Comparison of ENCODE assay signal across 22 cellular contexts in the genomic region with DNA sequence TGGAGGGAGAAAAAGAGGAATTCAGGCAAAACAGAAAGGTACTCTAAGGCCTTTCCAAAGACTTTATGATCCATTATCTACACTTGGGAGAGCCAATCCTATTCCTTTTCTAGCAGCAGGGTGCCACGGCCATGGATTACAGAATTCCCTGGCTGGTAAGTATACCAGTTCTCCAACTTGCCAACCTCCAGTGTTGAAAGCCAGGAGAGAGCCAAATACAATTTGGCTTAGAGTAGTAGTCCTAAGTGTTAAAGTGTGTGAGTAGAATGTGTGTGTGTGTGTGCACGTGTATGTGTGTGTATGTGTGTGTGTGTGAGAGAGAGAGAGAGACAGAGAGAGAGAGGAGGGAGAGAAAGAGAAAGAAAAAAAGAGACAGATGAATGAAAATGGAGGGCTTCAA.
"Had no signal": no experiment of that assay in that cellular context is flagged by ENCODE, and none has a peak within 500 bp of the region (broad histone marks: within the 10 kb centered on the region; RNA-seq: fewer than 3 reads in every experiment).

No MANE protein-coding gene starts in this region.

- ATAC-seq: foreskin keratinocyte; left lobe of liver; lower lobe of right lung; naive thymus-derived CD4-positive, alpha-beta T cell had no signal

- H3K36me3 ChIP-seq: lower lobe of right lung, neutrophil, sigmoid colon, uterus had no signal

- H3K4me1 ChIP-seq: foreskin keratinocyte, lower lobe of right lung, psoas muscle, sigmoid colon, uterus had no signal

- H3K27me3 Mint-ChIP-seq: naive thymus-derived CD4-positive, alpha-beta T cell had no signal

- H3K27ac ChIP-seq: coronary artery, foreskin keratinocyte, lower lobe of right lung, neutrophil, psoas muscle, sigmoid colon, skin epidermis, uterus had no signal

- H3K9me3 ChIP-seq: lower lobe of right lung, neutrophil, psoas muscle, sigmoid colon, uterus had no signal

- H3K4me1 Mint-ChIP-seq: endodermal cell, nephron progenitor cell had no signal

- H3K9me3 Mint-ChIP-seq: endodermal cell had no signal

- H3K27me3 ChIP-seq: foreskin keratinocyte, neutrophil, sigmoid colon, uterus had no signal

- H3K4me3 Mint-ChIP-seq: endodermal cell; naive thymus-derived CD4-positive, alpha-beta T cell; nephron progenitor cell had no signal

- H3K4me3 ChIP-seq: coronary artery, lower lobe of right lung, psoas muscle, sigmoid colon, skin epidermis, uterus had no signal

- DNase-seq: effector CD4-positive, alpha-beta T cell; endodermal cell; erythroblast; foreskin keratinocyte; head of caudate nucleus; hypothalamus; kidney glomerular epithelial cell; lower lobe of right lung; mesenchymal stem cell; naive thymus-derived CD4-positive, alpha-beta T cell; nephron progenitor cell; psoas muscle; retina; sigmoid colon; stimulated activated CD4-positive, alpha-beta T cell treated with anti-CD3 and anti-CD28 coated beads, Interleukin-12 subunit alpha, Interleukin-12 subunit beta, amount 100 ng/mL, for 4 hours; stimulated activated naive CD4-positive, alpha-beta T cell; trophoblast cell; uterus had no signal

- H3K27ac Mint-ChIP-seq: endodermal cell; naive thymus-derived CD4-positive, alpha-beta T cell; nephron progenitor cell had no signal
